In genomic region chr19:45591004-45591637, GRCh38 we compare ENCODE assay signal across 9 cellular contexts. TPM values are rescaled to one million over a fixed set of nuclear protein-coding genes. Genes with fewer than 3 reads are reported as not detected.
DNase-seq lines count a peak whose midpoint lies in the region; ATAC-seq and TF ChIP-seq lines count a peak whose summit lies in the region.
"Had no signal": no experiment of that assay in that cellular context is flagged by ENCODE, and none has a peak within 500 bp of the region (broad histone marks: within the 10 kb centered on the region; RNA-seq: fewer than 3 reads in every experiment).

No MANE protein-coding gene starts in this region.

- TF ChIP-seq RAD21 in Ishikawa (IDR thresholded peaks at IDR 0.05; ENCODE audit: low read depth): peak; percentile 93

- DNase-seq in COR-L47 (lab: John Stamatoyannopoulos, UW) (peak; percentile 58), glutamatergic neuron (peak; percentile 48), A172 (ENCODE audit: low spot score) (no peak)
- DNase-seq in activated CD4-positive, alpha-beta memory T cell treated with anti-CD3 and anti-CD28 coated beads, Interleukin-2, amount 10 ng/mL, durations not matched to agents 7 days and 5 days: peak; percentile 55
- peak; percentile 23 to 50 for DNase-seq in stimulated activated CD4-positive, alpha-beta T cell treated with anti-CD3 and anti-CD28 coated beads, Interleukin-2, amount 100 ng/mL, for 48 hours

- TF ChIP-seq CTCF in glutamatergic neuron (IDR thresholded peaks at IDR 0.05; ENCODE audit: partially characterized antibody, unreplicated experiment): no peak

- peaks cover 34% of the 10 kb centered on the region for H3K27me3 Mint-ChIP-seq in activated CD4-positive, alpha-beta memory T cell treated with anti-CD3 and anti-CD28 coated beads, Interleukin-2, amount 10 ng/mL, durations not matched to agents 7 days and 5 days
- H3K27me3 Mint-ChIP-seq in glutamatergic neuron (ENCODE audit: unreplicated experiment): peaks cover 11% of the 10 kb centered on the region

- no peak overlapping the region for H3K27ac Mint-ChIP-seq in activated CD4-positive, alpha-beta memory T cell treated with anti-CD3 and anti-CD28 coated beads, Interleukin-2, amount 10 ng/mL, durations not matched to agents 7 days and 5 days
- H3K27ac Mint-ChIP-seq in glutamatergic neuron (ENCODE audit: unreplicated experiment): no peak overlapping the region
- H3K27ac Mint-ChIP-seq: stimulated activated naive CD8-positive, alpha-beta T cell treated with anti-CD3 and anti-CD28 coated beads, Interleukin-15, Interleukin-2, amounts not matched to agents 100 ng/mL and 50 ng/mL, for 24 hours had no signal

- no peaks in the 10 kb centered on the region for H3K9me3 Mint-ChIP-seq in activated CD4-positive, alpha-beta memory T cell treated with anti-CD3 and anti-CD28 coated beads, Interleukin-2, amount 10 ng/mL, durations not matched to agents 7 days and 5 days
- H3K9me3 Mint-ChIP-seq in glutamatergic neuron (ENCODE audit: unreplicated experiment): peaks cover 5% of the 10 kb centered on the region
- H3K9me3 Mint-ChIP-seq: stimulated activated naive CD8-positive, alpha-beta T cell treated with anti-CD3 and anti-CD28 coated beads, Interleukin-15, Interleukin-2, amounts not matched to agents 100 ng/mL and 50 ng/mL, for 24 hours had no signal

- POLR2A ChIA-PET in activated CD4-positive, alpha-beta memory T cell treated with anti-CD3 and anti-CD28 coated beads, Interleukin-2, amount 10 ng/mL, durations not matched to agents 7 days and 5 days (lab: Charles Lee): interaction anchor here (1.9 kb wide), 1 partner anchor 52 kb away, joined by 6 read pairs; no protein-coding TSS in a partner anchor

- no peak for TF ChIP-seq EP300 in Ishikawa (IDR thresholded peaks at IDR 0.05; ENCODE audit: borderline replicate concordance)

- H3K36me3 Mint-ChIP-seq in activated CD4-positive, alpha-beta memory T cell treated with anti-CD3 and anti-CD28 coated beads, Interleukin-2, amount 10 ng/mL, durations not matched to agents 7 days and 5 days (ENCODE audit: low read depth): no peaks in the 10 kb centered on the region
- H3K36me3 Mint-ChIP-seq in glutamatergic neuron (ENCODE audit: unreplicated experiment): no peaks in the 10 kb centered on the region

- ATAC-seq in HG03439 (IDR thresholded peaks at IDR 0.05; ENCODE audit: unreplicated experiment) (no peak), HG03354 (IDR thresholded peaks at IDR 0.05; ENCODE audit: poor library complexity, severe bottlenecking, unreplicated experiment) (no peak)

- peaks cover 18% of the 10 kb centered on the region for H3K4me1 Mint-ChIP-seq in activated CD4-positive, alpha-beta memory T cell treated with anti-CD3 and anti-CD28 coated beads, Interleukin-2, amount 10 ng/mL, durations not matched to agents 7 days and 5 days
- no peaks in the 10 kb centered on the region for H3K4me1 Mint-ChIP-seq in glutamatergic neuron (ENCODE audit: low read depth, unreplicated experiment)

- CTCF ChIA-PET in activated CD4-positive, alpha-beta memory T cell treated with anti-CD3 and anti-CD28 coated beads, Interleukin-2, amount 10 ng/mL, durations not matched to agents 7 days and 5 days (lab: Charles Lee): interaction anchor here (0.6 to 2.2 kb wide), 4 partner anchors 40 to 313 kb away, joined by 3 to 19 read pairs (median 4); partner anchors contain the start of genes QPCTL and SNRPD2

- H3K4me3 Mint-ChIP-seq in activated CD4-positive, alpha-beta memory T cell treated with anti-CD3 and anti-CD28 coated beads, Interleukin-2, amount 10 ng/mL, durations not matched to agents 7 days and 5 days: no peak overlapping the region
- H3K4me3 Mint-ChIP-seq in glutamatergic neuron (ENCODE audit: unreplicated experiment): no peak overlapping the region
- H3K4me3 Mint-ChIP-seq: stimulated activated naive CD8-positive, alpha-beta T cell treated with anti-CD3 and anti-CD28 coated beads, Interleukin-15, Interleukin-2, amounts not matched to agents 100 ng/mL and 50 ng/mL, for 24 hours had no signal

TF ChIP-seq in Ishikawa, 13 proteins besides CTCF, POLR2A, EP300 and RAD21:
- TF ChIP-seq, protein P1, sequence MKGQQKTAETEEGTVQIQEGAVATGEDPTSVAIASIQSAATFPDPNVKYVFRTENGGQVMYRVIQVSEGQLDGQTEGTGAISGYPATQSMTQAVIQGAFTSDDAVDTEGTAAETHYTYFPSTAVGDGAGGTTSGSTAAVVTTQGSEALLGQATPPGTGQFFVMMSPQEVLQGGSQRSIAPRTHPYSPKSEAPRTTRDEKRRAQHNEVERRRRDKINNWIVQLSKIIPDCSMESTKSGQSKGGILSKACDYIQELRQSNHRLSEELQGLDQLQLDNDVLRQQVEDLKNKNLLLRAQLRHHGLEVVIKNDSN (IDR thresholded peaks at IDR 0.05): peak; percentile 90
- TF ChIP-seq ZBTB7A (IDR thresholded peaks at IDR 0.05; ENCODE audit: low read depth) (no peak), CEBPB (IDR thresholded peaks at IDR 0.05) (no peak), YY1 (IDR thresholded peaks at IDR 0.05; ENCODE audit: low read depth) (no peak)
- TF ChIP-seq, protein P2, sequence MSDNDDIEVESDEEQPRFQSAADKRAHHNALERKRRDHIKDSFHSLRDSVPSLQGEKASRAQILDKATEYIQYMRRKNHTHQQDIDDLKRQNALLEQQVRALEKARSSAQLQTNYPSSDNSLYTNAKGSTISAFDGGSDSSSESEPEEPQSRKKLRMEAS (IDR thresholded peaks at IDR 0.05): peak; percentile 95

RNA-seq across cellular contexts. Expression of gene OPA3, which starts 6.5 kb away (rescaled TPM):
- 10 to 100 TPM; 12.0 to 12.9 TPM for total RNA-seq in activated CD4-positive, alpha-beta memory T cell treated with anti-CD3 and anti-CD28 coated beads, Interleukin-2, amount 10 ng/mL, durations not matched to agents 7 days and 5 days
- 10.5 TPM for total RNA-seq in glutamatergic neuron (ENCODE audit: unreplicated experiment)
- total RNA-seq in A172 (2014; rRNA removed; shearing (Covaris generic)): 4.0 and 8.6 TPM in 2 replicates

RNA-seq across cellular contexts. Expression of gene GPR4, which starts 10.9 kb away (rescaled TPM):
- not detected for total RNA-seq in activated CD4-positive, alpha-beta memory T cell treated with anti-CD3 and anti-CD28 coated beads, Interleukin-2, amount 10 ng/mL, durations not matched to agents 7 days and 5 days
- total RNA-seq in glutamatergic neuron (ENCODE audit: unreplicated experiment): not detected
- total RNA-seq in A172 (2014; rRNA removed; shearing (Covaris generic)): not detected in 2 replicates

RNA-seq across cellular contexts. Expression of gene EML2, which starts 48.1 kb away (rescaled TPM):
- total RNA-seq in activated CD4-positive, alpha-beta memory T cell treated with anti-CD3 and anti-CD28 coated beads, Interleukin-2, amount 10 ng/mL, durations not matched to agents 7 days and 5 days: 100 to 1,000 TPM; 136 to 146 TPM
- total RNA-seq in glutamatergic neuron (ENCODE audit: unreplicated experiment): 53.2 TPM
- 4.2 and 4.4 TPM in 2 replicates for total RNA-seq in A172 (2014; rRNA removed; shearing (Covaris generic))

Comparison
In these comparisons a context has a peak if more than half of its experiments do, and no peak if none do; other contexts are left out.
1. RNA of gene EML2, which starts 48.1 kb away (total RNA-seq): 136 to 146 TPM in activated CD4-positive, alpha-beta memory T cell treated with anti-CD3 and anti-CD28 coated beads, Interleukin-2, amount 10 ng/mL, durations not matched to agents 7 days and 5 days and 53.2 TPM in glutamatergic neuron (single experiment); 4.2 to 4.4 TPM in A172; every median in the first group is over 10 times any median in the second.